In the genomic region with DNA sequence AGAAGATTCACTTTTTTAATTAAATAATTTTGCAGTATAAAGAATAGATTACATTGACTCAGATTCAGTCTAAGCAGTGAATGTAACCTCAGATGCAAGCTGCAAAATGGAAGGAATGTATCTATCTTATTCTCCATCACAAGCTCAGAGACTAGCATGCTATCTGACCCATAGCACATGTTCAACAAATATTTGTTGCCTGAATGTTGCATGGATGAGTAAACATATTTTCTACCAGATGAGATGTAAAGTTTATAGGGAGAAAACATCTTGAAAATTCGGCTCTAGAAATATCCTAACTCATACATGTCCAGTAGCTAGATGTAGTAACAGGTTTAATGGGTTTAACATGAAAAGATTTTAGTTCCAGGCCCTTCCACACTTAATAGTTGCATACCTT, we compare ENCODE assay signal across 8 cellular contexts.
"Had no signal": no experiment of that assay in that cellular context is flagged by ENCODE, and none has a peak within 500 bp of the region (broad histone marks: within the 10 kb centered on the region; RNA-seq: fewer than 3 reads in every experiment).

No MANE protein-coding gene starts in this region.

- DNase-seq: GDM1, GF-D8 had no signal

- H3K4me3 ChIP-seq: GM12878 had no signal

- FAIRE-seq: G401.6, GM12878, GM12891, GM12892, GM18507, GM19239 had no signal
